19 cellular contexts compared by ENCODE assay signal in genomic region chr14:95208598-95208997, GRCh38. TPM values are rescaled to one million over a fixed set of nuclear protein-coding genes. Genes with fewer than 3 reads are reported as not detected.
DNase-seq lines count a peak whose midpoint lies in the region; ATAC-seq and TF ChIP-seq lines count a peak whose summit lies in the region.
"Had no signal": no experiment of that assay in that cellular context is flagged by ENCODE, and none has a peak within 500 bp of the region (broad histone marks: within the 10 kb centered on the region; RNA-seq: fewer than 3 reads in every experiment).

No MANE protein-coding gene starts in this region.

- peak overlapping the region; percentile 12 for H3K27ac ChIP-seq in smooth muscle cell (ENCODE audit: low read depth)
- H3K27ac ChIP-seq: 22Rv1, A549, HL-60 had no signal

- no peak overlapping the region for H3K4me3 ChIP-seq in smooth muscle cell
- H3K4me3 ChIP-seq: A549, HAP-1 had no signal

- H3K9ac ChIP-seq in smooth muscle cell (ENCODE audit: low read depth) = no peak overlapping the region

- H3K36me3 Mint-ChIP-seq in neural crest cell (ENCODE audit: low read depth) = peaks cover 14% of the 10 kb centered on the region
- no peaks in the 10 kb centered on the region for H3K36me3 Mint-ChIP-seq in activated CD4-positive, alpha-beta T cell treated with anti-CD3 and anti-CD28 coated beads, Interleukin-2, amount 10 ng/mL, durations not matched to agents 24 days and 14 days (ENCODE audit: low read depth)
- H3K36me3 Mint-ChIP-seq: CD8-positive, alpha-beta T cell had no signal

- 47% methylated on average over 6 of the region's 6 CpGs for WGBS in smooth muscle cell (ENCODE audit: low lambda C conversion rate)

- no peaks in the 10 kb centered on the region for H3K4me1 ChIP-seq in smooth muscle cell (ENCODE audit: low read depth)
- H3K4me1 ChIP-seq: A549, HAP-1 had no signal

- H3K4me3 Mint-ChIP-seq in neural crest cell = no peak overlapping the region
- no peak overlapping the region for H3K4me3 Mint-ChIP-seq in activated CD4-positive, alpha-beta T cell treated with anti-CD3 and anti-CD28 coated beads, Interleukin-2, amount 10 ng/mL, durations not matched to agents 24 days and 14 days
- H3K4me3 Mint-ChIP-seq: CD8-positive, alpha-beta T cell had no signal

- no peaks in the 10 kb centered on the region for H3K27me3 ChIP-seq in smooth muscle cell (ENCODE audit: low read depth)

- no peaks in the 10 kb centered on the region for H3K79me2 ChIP-seq in smooth muscle cell (ENCODE audit: low read depth)

- peaks cover 16% of the 10 kb centered on the region for H3F3A ChIP-seq in smooth muscle cell (ENCODE audit: low read depth)

- ATAC-seq in omental fat pad (ENCODE audit: low FRiP score) = no peak
- ATAC-seq in GM18502 (IDR thresholded peaks at IDR 0.05; ENCODE audit: poor library complexity, unreplicated experiment) = no peak
- ATAC-seq: A549; CD8-positive, alpha-beta T cell had no signal

- peaks cover 10% of the 10 kb centered on the region for H3K4me1 Mint-ChIP-seq in neural crest cell
- no peaks in the 10 kb centered on the region for H3K4me1 Mint-ChIP-seq in activated CD4-positive, alpha-beta T cell treated with anti-CD3 and anti-CD28 coated beads, Interleukin-2, amount 10 ng/mL, durations not matched to agents 24 days and 14 days

- H4K20me1 ChIP-seq in smooth muscle cell (ENCODE audit: low read depth) = no peaks in the 10 kb centered on the region

- H3K27me3 Mint-ChIP-seq in neural crest cell (ENCODE audit: low read depth) = no peaks in the 10 kb centered on the region
- peaks cover 14% of the 10 kb centered on the region for H3K27me3 Mint-ChIP-seq in activated CD4-positive, alpha-beta T cell treated with anti-CD3 and anti-CD28 coated beads, Interleukin-2, amount 10 ng/mL, durations not matched to agents 24 days and 14 days

- H3K27ac Mint-ChIP-seq in neural crest cell (ENCODE audit: unreplicated experiment) = peak overlapping the region; percentile 85
- no peak overlapping the region for H3K27ac Mint-ChIP-seq in activated CD4-positive, alpha-beta T cell treated with anti-CD3 and anti-CD28 coated beads, Interleukin-2, amount 10 ng/mL, durations not matched to agents 24 days and 14 days
- H3K27ac Mint-ChIP-seq: CD8-positive, alpha-beta T cell had no signal

- no peak for TF ChIP-seq CTCF in neural crest cell (conservative IDR thresholded peaks at IDR 0.05)
- TF ChIP-seq CTCF in smooth muscle cell (IDR thresholded peaks at IDR 0.05; ENCODE audit: borderline replicate concordance, insufficient read depth, poor library complexity, severe bottlenecking) = no peak
- TF ChIP-seq CTCF in omental fat pad (IDR thresholded peaks at IDR 0.05) = no peak

- intact Hi-C loops in activated CD4-positive, alpha-beta T cell treated with anti-CD3 and anti-CD28 coated beads, Interleukin-2, amount 10 ng/mL, durations not matched to agents 24 days and 14 days (cut with micrococcal nuclease) = no loop called here

- DNase-seq in NCI-H82 (lab: John Stamatoyannopoulos, UW) (peak; percentile 24), NCI-H82 treated with DMSO at 0.1 percent for 48 hours (lab: John Stamatoyannopoulos, UW; ENCODE audit: unreplicated experiment) (no peak), NCI-H524 treated with DMSO at 0.1 percent for 48 hours (lab: John Stamatoyannopoulos, UW) (peak; percentile 52), neural crest cell (ENCODE audit: low read depth, low spot score) (no peak), smooth muscle cell (lab: John Stamatoyannopoulos, UW; ENCODE audit: unreplicated experiment) (no peak), omental fat pad (ENCODE audit: low spot score) (no peak)
- no peak for DNase-seq in activated CD4-positive, alpha-beta T cell treated with anti-CD3 and anti-CD28 coated beads, Interleukin-2, amount 10 ng/mL, durations not matched to agents 24 days and 14 days
- DNase-seq: AML-193; Calu3; CD8-positive, alpha-beta T cell; DMS 273 treated with DMSO at 0.1 percent for 48 hours; DMS53; DND-41; EL had no signal

- peak overlapping the region; percentile 59 for H3K4me2 ChIP-seq in smooth muscle cell
- H3K4me2 ChIP-seq: A549 had no signal

- peaks cover 3% of the 10 kb centered on the region for H3K9me3 ChIP-seq in smooth muscle cell (replicated peaks; ENCODE audit: low read depth)

- H3K9me3 Mint-ChIP-seq in neural crest cell = peaks cover 9% of the 10 kb centered on the region
- H3K9me3 Mint-ChIP-seq in activated CD4-positive, alpha-beta T cell treated with anti-CD3 and anti-CD28 coated beads, Interleukin-2, amount 10 ng/mL, durations not matched to agents 24 days and 14 days = peaks cover 8% of the 10 kb centered on the region

- H3K36me3 ChIP-seq in smooth muscle cell (ENCODE audit: low read depth) = no peaks in the 10 kb centered on the region
- H3K36me3 ChIP-seq: HAP-1 had no signal

- no peak overlapping the region for H2AFZ ChIP-seq in smooth muscle cell (ENCODE audit: low read depth)

RNA-seq across cellular contexts. Expression of gene DICER1, which starts 51.3 kb away (rescaled TPM):
- total RNA-seq in neural crest cell = 104 and 115 TPM in 2 replicates
- 67.5 and 86.2 TPM in 2 replicates for total RNA-seq in smooth muscle cell
- 13.5 and 17.3 TPM in 2 replicates for polyA plus RNA-seq in smooth muscle cell
- total RNA-seq in activated CD4-positive, alpha-beta T cell treated with anti-CD3 and anti-CD28 coated beads, Interleukin-2, amount 10 ng/mL, durations not matched to agents 24 days and 14 days = 74.4 and 77.0 TPM in 2 replicates
- total RNA-seq in omental fat pad = 100 to 1,000 TPM in 2 of 4 donors, 10 to 100 TPM in 2; 64.7 to 137 (median 87.6) TPM

Comparison
In these comparisons a context has a peak if more than half of its experiments do, and no peak if none do; other contexts are left out.
1. DNase-seq: peak in NCI-H82 (single experiment) and NCI-H524 treated with DMSO at 0.1 percent for 48 hours (single experiment); none in NCI-H82 treated with DMSO at 0.1 percent for 48 hours (single experiment), neural crest cell (single experiment), smooth muscle cell (single experiment), activated CD4-positive, alpha-beta T cell treated with anti-CD3 and anti-CD28 coated beads, Interleukin-2, amount 10 ng/mL, durations not matched to agents 24 days and 14 days (single experiment) and omental fat pad (single experiment).